ENCODE assay signal across 1 cellular context in the genomic region with DNA sequence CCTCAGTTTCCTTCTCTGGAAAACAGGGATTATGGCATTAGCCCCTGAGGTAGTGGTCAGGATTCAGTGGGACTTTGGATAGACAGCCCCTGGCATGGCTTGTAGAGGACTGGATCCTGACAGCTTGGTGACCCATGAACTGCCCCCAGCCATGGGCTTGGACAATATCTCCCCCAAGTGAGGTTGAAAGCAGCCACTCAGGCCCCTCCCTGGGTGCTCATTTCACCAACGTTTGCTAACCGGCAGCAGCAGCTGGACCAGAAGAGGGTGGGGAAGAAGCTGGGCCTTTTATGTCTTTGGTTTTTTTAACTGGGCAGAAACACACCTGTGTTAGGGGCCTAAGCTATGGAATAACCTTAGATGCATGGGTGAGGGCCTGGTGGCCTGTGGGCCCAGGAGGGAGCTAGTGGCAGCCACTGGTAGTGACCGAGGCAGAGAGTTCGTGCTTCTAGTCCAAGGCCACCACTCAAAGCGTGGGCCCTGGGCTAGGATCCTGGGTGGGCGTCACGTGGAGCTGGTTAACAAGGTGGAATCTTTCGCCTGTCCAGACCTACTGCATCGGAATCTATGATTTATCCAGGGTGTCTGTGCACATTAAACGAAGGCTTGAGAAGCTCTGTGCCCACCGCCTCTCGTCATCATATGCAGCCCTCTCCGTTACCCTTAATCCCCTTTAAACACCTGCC.
TF ChIP-seq lines count a peak whose summit lies in the region.

No MANE protein-coding gene starts in this region.

TF ChIP-seq in neural cell, 6 proteins besides CTCF, POLR2A, EP300 and RAD21 (continued from another document):
- no peak for TF ChIP-seq REST (IDR thresholded peaks at IDR 0.05; ENCODE audit: borderline replicate concordance)
